ENCODE assay signal across 1 cellular context in genomic region chr18:68660355-68661183, GRCh38.
TF ChIP-seq lines count a peak whose summit lies in the region.

No MANE protein-coding gene starts in this region.

TF ChIP-seq in H1, 55 proteins besides CTCF, POLR2A, EP300 and RAD21 (continued from another document):
- TF ChIP-seq SIRT6 (IDR thresholded peaks at IDR 0.05; ENCODE audit: low read length), result no peak
- TF ChIP-seq SP1 (IDR thresholded peaks at IDR 0.05; ENCODE audit: low read depth, low read length), result no peak
